In the genomic region with DNA sequence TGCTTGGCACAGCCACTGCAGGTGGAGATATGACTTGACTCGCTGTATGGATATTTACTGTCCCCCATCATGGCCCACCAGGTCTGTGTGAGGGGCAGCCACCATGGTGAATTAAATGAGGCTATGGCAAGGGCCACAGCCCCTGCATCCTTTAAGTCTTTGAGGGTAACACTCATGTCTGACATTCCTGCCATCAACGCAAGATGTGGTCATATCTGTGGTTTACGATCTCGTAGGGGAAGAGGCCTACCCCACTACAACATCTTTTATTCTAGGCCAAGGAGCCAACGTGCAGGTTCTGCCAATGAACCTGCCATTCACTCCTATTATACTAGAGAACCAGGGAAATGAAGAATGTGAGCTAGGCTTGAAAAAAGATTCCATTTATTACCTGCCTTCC, we compare ENCODE assay signal across 15 cellular contexts.
"Had no signal": no experiment of that assay in that cellular context is flagged by ENCODE, and none has a peak within 500 bp of the region (broad histone marks: within the 10 kb centered on the region; RNA-seq: fewer than 3 reads in every experiment).

No MANE protein-coding gene starts in this region.

- H3K9ac ChIP-seq: parathyroid adenoma had no signal

- H3K79me2 ChIP-seq: parathyroid adenoma had no signal

- H3K4me3 ChIP-seq: cardiac muscle cell, dorsolateral prefrontal cortex, gastrocnemius medialis, heart right ventricle, lower lobe of right lung, tibial artery, uterus had no signal

- H3K9me3 ChIP-seq: gastrocnemius medialis, lower lobe of right lung, tibial artery, uterus had no signal

- ATAC-seq: activated CD4-positive, alpha-beta T cell treated with anti-CD3 and anti-CD28 coated beads for 36 hours; gastrocnemius medialis; heart right ventricle; left colon; lower lobe of right lung had no signal

- DNase-seq: activated CD4-positive, alpha-beta memory T cell treated with anti-CD3 and anti-CD28 coated beads for 36 hours; activated CD4-positive, alpha-beta T cell treated with anti-CD3 and anti-CD28 coated beads for 36 hours; activated naive CD4-positive, alpha-beta T cell treated with Interleukin-2 at 50 U/mL for 16 hours; dorsolateral prefrontal cortex; erythroblast; gastrocnemius medialis; heart right ventricle; left colon; lower lobe of right lung; stimulated activated CD4-positive, alpha-beta T cell treated with anti-CD3 and anti-CD28 coated beads, Interleukin-4, amount 100 ng/mL, for 1 hour; stimulated activated naive CD4-positive, alpha-beta T cell; tibial artery; uterus had no signal

- H3K27ac ChIP-seq: cardiac muscle cell, dorsolateral prefrontal cortex, gastrocnemius medialis, heart right ventricle, lower lobe of right lung, parathyroid adenoma, tibial artery, uterus had no signal

- H3K27me3 ChIP-seq: cardiac muscle cell, dorsolateral prefrontal cortex, gastrocnemius medialis, heart right ventricle, tibial artery, uterus had no signal

- H2AFZ ChIP-seq: parathyroid adenoma had no signal

- H3K36me3 ChIP-seq: cardiac muscle cell, gastrocnemius medialis, heart right ventricle, lower lobe of right lung, tibial artery, uterus had no signal

- H3K4me1 ChIP-seq: gastrocnemius medialis, uterus had no signal
